14 cellular contexts compared by ENCODE assay signal in the genomic region with DNA sequence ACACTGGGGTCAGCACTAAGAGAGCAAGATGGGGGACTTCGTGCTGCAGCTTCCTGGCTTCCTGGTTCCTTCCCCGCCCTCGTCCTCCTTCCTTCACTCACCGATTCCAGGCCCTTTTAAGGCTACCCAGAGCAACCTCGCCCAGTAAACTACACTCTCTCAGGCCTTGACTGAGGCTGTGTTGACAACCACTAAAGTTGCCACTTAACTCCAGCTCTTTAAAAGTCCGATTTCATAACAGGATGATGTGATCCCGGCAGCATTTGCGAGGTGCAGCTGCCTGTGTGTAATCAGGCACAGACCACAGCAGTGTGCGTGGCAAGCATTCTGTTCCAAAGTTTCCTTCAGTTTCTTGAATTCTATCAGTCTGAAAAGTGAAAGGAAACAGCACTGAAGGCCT.
DNase-seq lines count a peak whose midpoint lies in the region; ATAC-seq, FAIRE-seq and TF ChIP-seq lines count a peak whose summit lies in the region.
"Had no signal": no experiment of that assay in that cellular context is flagged by ENCODE, and none has a peak within 500 bp of the region (broad histone marks: within the 10 kb centered on the region; RNA-seq: fewer than 3 reads in every experiment).

No MANE protein-coding gene starts in this region.

- H3K36me3 ChIP-seq in H1 (ENCODE audit: control insufficient read depth in 2 of 4, insufficient read depth in 4 of 4, low read length in 3 of 4) (no peaks in the 10 kb centered on the region), mesenchymal stem cell (ENCODE audit: control insufficient read depth in 1 of 2, insufficient read depth in 2 of 2, low read depth in 1 of 2, low read length in 2 of 2) (no peaks in the 10 kb centered on the region)

- H2BK15ac ChIP-seq in H1 (ENCODE audit: low read length), result no peak overlapping the region; the same call in 1 of the 2 replicates
- no peak overlapping the region for H2BK15ac ChIP-seq in mesenchymal stem cell (ENCODE audit: low read depth, poor library complexity, severe bottlenecking)

- no peak for ATAC-seq in GM18868 (IDR thresholded peaks at IDR 0.05; ENCODE audit: unreplicated experiment)
- ATAC-seq: esophagus mucosa had no signal

- peaks cover 0 to 5% (median 3%) of the 10 kb centered on the region in 4 experiments; a peak in 4 of 7 replicates for H3K4me1 ChIP-seq in H1 (replicated peaks in 1 of 4; ENCODE audit: control insufficient read depth in 3 of 4, insufficient read depth in 4 of 4, low read length in 3 of 4)
- no peaks in the 10 kb centered on the region for H3K4me1 ChIP-seq in mesenchymal stem cell (ENCODE audit: control insufficient read depth, insufficient read depth, low read depth, low read length)
- H3K4me1 ChIP-seq: parathyroid adenoma had no signal

- TF ChIP-seq POLR2A in H1 (IDR thresholded peaks at IDR 0.05; ENCODE audit: control extremely low read depth in 1 of 2, low read depth in 2 of 2, low read length in 2 of 2), result no peak

- H3K4me2 ChIP-seq in H1 (ENCODE audit: insufficient read depth in 1 of 2, low read depth in 2 of 2, low read length in 2 of 2) (no peak overlapping the region), mesenchymal stem cell (ENCODE audit: low read length, poor library complexity, severe bottlenecking) (no peak overlapping the region)

- no peaks in the 10 kb centered on the region for H4K20me1 ChIP-seq in H1 (replicated peaks in 1 of 2; ENCODE audit: control insufficient read depth in 1 of 2, insufficient read depth in 2 of 2, low read length in 2 of 2)

- no peak for TF ChIP-seq CTCF in AG09309 (IDR thresholded peaks at IDR 0.05; ENCODE audit: control insufficient read depth, insufficient read depth, low read depth, low read length, missing control alignments)
- no peak for TF ChIP-seq CTCF in HFFc6 (IDR thresholded peaks at IDR 0.05)
- no peak for TF ChIP-seq CTCF in H1 (IDR thresholded peaks at IDR 0.05; ENCODE audit: control extremely low read depth in 1 of 3, insufficient read depth in 1 of 3, low read depth in 1 of 3, low read length in 3 of 3)

- H3K4me3 Mint-ChIP-seq in HFFc6, result peak overlapping the region; percentile 40; the same call in 1 of the 2 replicates
- H3K4me3 Mint-ChIP-seq: activated T-cell treated with anti-CD3 and anti-CD28 coated beads, Interleukin-2, amount 50 U/mL, for 24 hours; CD14-positive monocyte; H9 had no signal

- H3K9me3 ChIP-seq in H1 (ENCODE audit: insufficient read depth in 2 of 2, low read depth in 1 of 2, low read length in 1 of 2), result 0 out of 4 replicates have a peak, but pooled peaks cover 0 to 1% of the 10 kb centered on the region in 2 experiments
- H3K9me3 ChIP-seq in mesenchymal stem cell (ENCODE audit: control insufficient read depth, low read length), result no peaks in the 10 kb centered on the region

- H3K23ac ChIP-seq in H1 (ENCODE audit: insufficient read length) (no peak overlapping the region), mesenchymal stem cell (ENCODE audit: low read length in 2 of 2) (peak overlapping the region in 1 of 2 experiments; percentile 24)

- no peak overlapping the region for H2AK5ac ChIP-seq in H1 (ENCODE audit: low read depth, low read length)
- H2AK5ac ChIP-seq in mesenchymal stem cell (ENCODE audit: low read length, severe bottlenecking), result no peak overlapping the region

- H3K23me2 ChIP-seq in H1 (ENCODE audit: low read depth, low read length), result no peaks in the 10 kb centered on the region

- no peak overlapping the region for H2BK120ac ChIP-seq in H1 (replicated peaks; ENCODE audit: low read depth, low read length)
- no peak overlapping the region for H2BK120ac ChIP-seq in mesenchymal stem cell (ENCODE audit: low read depth, low read length)

- 83% methylated on average over 9 of the region's 9 CpGs; no CpG with 5 or more reads in 1 of the 2 experiments for WGBS in H1 (ENCODE audit: extremely low coverage in 1 of 2, insufficient coverage in 1 of 2, insufficient read length in 1 of 2, insufficient replicate concordance in 2 of 2, low coverage in 1 of 2, low lambda C conversion rate in 2 of 2, missing lambda C conversion rate in 1 of 2), 2 experiments
- WGBS in mesenchymal stem cell, result 64% methylated on average over 9 of the region's 9 CpGs

- TF ChIP-seq EP300 in H1 (IDR thresholded peaks at IDR 0.05; ENCODE audit: borderline replicate concordance in 1 of 2, low read depth in 2 of 2, low read length in 2 of 2), result no peak

- H2BK12ac ChIP-seq in H1 (ENCODE audit: low read depth, low read length), result no peak overlapping the region
- no peak overlapping the region for H2BK12ac ChIP-seq in mesenchymal stem cell (ENCODE audit: low read length in 2 of 2)

- H3K9ac ChIP-seq in H1 (replicated peaks in 1 of 4; ENCODE audit: extremely low read depth in 1 of 4, low read depth in 3 of 4, low read length in 3 of 4) (no peak overlapping the region), mesenchymal stem cell (ENCODE audit: low read length) (peak overlapping the region; percentile 88)
- H3K9ac ChIP-seq: parathyroid adenoma had no signal

- no peak overlapping the region for H2BK20ac ChIP-seq in H1 (ENCODE audit: low read length)

- H3K4ac ChIP-seq in H1 (replicated peaks; ENCODE audit: insufficient read length, low read depth, low read length), result no peak overlapping the region
- H3K4ac ChIP-seq in mesenchymal stem cell (ENCODE audit: low read depth in 1 of 2, low read length in 2 of 2), result no peak overlapping the region

- peaks cover 12% of the 10 kb centered on the region; the same call in 1 of the 2 replicates for H3K4me1 Mint-ChIP-seq in HFFc6 (ENCODE audit: low read depth)
- H3K4me1 Mint-ChIP-seq: CD14-positive monocyte had no signal

- H2BK5ac ChIP-seq in H1 (ENCODE audit: low read depth, low read length) (no peak overlapping the region), mesenchymal stem cell (ENCODE audit: low read depth, low read length, poor library complexity, severe bottlenecking) (no peak overlapping the region)

- H3K27me3 ChIP-seq in H1 (replicated peaks in 1 of 4; ENCODE audit: control insufficient read depth in 3 of 4, extremely low read depth in 1 of 4, insufficient read depth in 3 of 4, low read length in 3 of 4) (no peaks in the 10 kb centered on the region), mesenchymal stem cell (ENCODE audit: control insufficient read depth in 1 of 2, insufficient read depth in 1 of 2, low read length in 2 of 2) (no peaks in the 10 kb centered on the region)

- CTCF ChIA-PET in H1 (lab: Charles Lee; ENCODE audit: partially characterized antibody), result interaction anchor here (0.9 to 1.5 kb wide), 3 partner anchors 12 to 73 kb away, joined by 3 to 4 read pairs (median 3); no protein-coding TSS in a partner anchor

- no peak overlapping the region for H3K18ac ChIP-seq in H1 (ENCODE audit: extremely low read depth, low read length)
- no peak overlapping the region for H3K18ac ChIP-seq in mesenchymal stem cell (ENCODE audit: low read depth in 1 of 2, low read length in 2 of 2)

- H3K27me3 Mint-ChIP-seq in HFFc6 (ENCODE audit: insufficient read depth), result peaks cover 4% of the 10 kb centered on the region

- DNase-seq in AG09309 (ENCODE audit: low read depth) (peak; percentile 69), HFFc6 (peak; percentile 11), H1 (ENCODE audit: low read depth in 1 of 2, low spot score in 2 of 2) (no peak), mesenchymal stem cell (no peak), NCI-H1417 treated with DMSO at 0.1 percent for 48 hours (lab: John Stamatoyannopoulos, UW) (no peak), D341Med (ENCODE audit: low spot score) (no peak), AG08396 (ENCODE audit: low spot score) (no peak)
- DNase-seq: activated T-cell treated with anti-CD3 and anti-CD28 coated beads, Interleukin-2, amount 50 U/mL, for 24 hours; H9; NCI-H2171 had no signal

- FAIRE-seq in H1 (lab: Jason Lieb, UNC), result no peak

- no peak for TF ChIP-seq RAD21 in H1 (IDR thresholded peaks at IDR 0.05 in 1 of 2, conservative IDR thresholded peaks at IDR 0.05 in 1 of 2; ENCODE audit: low read depth in 2 of 2, low read length in 2 of 2)

- POLR2A ChIA-PET in H1 (lab: Charles Lee; ENCODE audit: partially characterized antibody), result no interaction called here

- no peaks in the 10 kb centered on the region for H3K79me2 ChIP-seq in H1 (ENCODE audit: control insufficient read depth in 1 of 2, insufficient read depth in 2 of 2, low read length in 2 of 2)
- H3K79me2 ChIP-seq: parathyroid adenoma had no signal

- H3K4me3 ChIP-seq in AG09309 (ENCODE audit: control insufficient read depth, low read depth, low read length) (no peak overlapping the region), H1 (ENCODE audit: extremely low read depth in 1 of 4, insufficient read depth in 2 of 4, low read depth in 3 of 4, low read length in 4 of 4) (no peak overlapping the region), mesenchymal stem cell (ENCODE audit: insufficient read depth in 1 of 2, low read depth in 1 of 2, low read length in 2 of 2) (peak overlapping the region in 1 of 2 experiments; percentile 17)

- no peaks in the 10 kb centered on the region for H3K36me3 Mint-ChIP-seq in HFFc6 (ENCODE audit: low read depth)
- H3K36me3 Mint-ChIP-seq: CD14-positive monocyte had no signal

- no peak overlapping the region for H3K27ac ChIP-seq in H1 (ENCODE audit: low read depth, low read length)
- no peak overlapping the region for H3K27ac ChIP-seq in mesenchymal stem cell (ENCODE audit: low read length, poor library complexity, severe bottlenecking)
- H3K27ac ChIP-seq: parathyroid adenoma had no signal

- H3K9me3 Mint-ChIP-seq in HFFc6, result peaks cover 20% of the 10 kb centered on the region
- H3K9me3 Mint-ChIP-seq: activated T-cell treated with anti-CD3 and anti-CD28 coated beads, Interleukin-2, amount 50 U/mL, for 24 hours had no signal

- H4K5ac ChIP-seq in H1 (ENCODE audit: insufficient read length, low read depth, low read length), result no peak overlapping the region

- H3K27ac Mint-ChIP-seq in HFFc6, result peak overlapping the region; percentile 69
- H3K27ac Mint-ChIP-seq: activated T-cell treated with anti-CD3 and anti-CD28 coated beads, Interleukin-2, amount 50 U/mL, for 24 hours; H9 had no signal

- H4K8ac ChIP-seq in H1 (ENCODE audit: extremely low read depth, insufficient read depth, low read length), result peak overlapping the region; percentile 57; the same call in 1 of the 2 replicates
- H4K8ac ChIP-seq in mesenchymal stem cell (ENCODE audit: low read length), result no peak overlapping the region

- H3K79me1 ChIP-seq in H1 (ENCODE audit: low read depth, low read length), result no peaks in the 10 kb centered on the region
- H3K79me1 ChIP-seq in mesenchymal stem cell (replicated peaks; ENCODE audit: low read length, poor library complexity, severe bottlenecking), result no peaks in the 10 kb centered on the region

- no peak overlapping the region for H3K14ac ChIP-seq in H1 (ENCODE audit: insufficient read length)
- no peak overlapping the region for H3K14ac ChIP-seq in mesenchymal stem cell (ENCODE audit: low read length in 2 of 2)

- peak overlapping the region; percentile 85; the same call in 1 of the 2 replicates for H2AFZ ChIP-seq in H1 (ENCODE audit: low read length)
- no peak overlapping the region for H2AFZ ChIP-seq in mesenchymal stem cell (ENCODE audit: low read depth, low read length)
- H2AFZ ChIP-seq: parathyroid adenoma had no signal

- no peak overlapping the region for H3K56ac ChIP-seq in H1 (replicated peaks; ENCODE audit: insufficient read length, low read depth, low read length)

- H4K91ac ChIP-seq in H1 (replicated peaks; ENCODE audit: insufficient read length, low read length) (peak overlapping the region; percentile 34), mesenchymal stem cell (ENCODE audit: low read length) (no peak overlapping the region)

TF ChIP-seq in H1, 55 proteins besides CTCF, POLR2A, EP300 and RAD21 (continues in another document):
- no peak for TF ChIP-seq GABPA (IDR thresholded peaks at IDR 0.05; ENCODE audit: borderline replicate concordance, insufficient read depth, low read length)

Comparison
In these comparisons a context has a peak if more than half of its experiments do, and no peak if none do; other contexts are left out.
1. DNase-seq: peak in AG09309 (single experiment) and HFFc6 (single experiment); none in H1 (0 of 2), mesenchymal stem cell (single experiment), NCI-H1417 treated with DMSO at 0.1 percent for 48 hours (single experiment), D341Med (single experiment) and AG08396 (single experiment).